Comparison of ENCODE assay signal across 23 cellular contexts in genomic region chr20:49104365-49104648, GRCh38. TPM values are rescaled to one million over a fixed set of nuclear protein-coding genes. Genes with fewer than 3 reads are reported as not detected.
DNase-seq lines count a peak whose midpoint lies in the region; ATAC-seq, FAIRE-seq and TF ChIP-seq lines count a peak whose summit lies in the region.
"Had no signal": no experiment of that assay in that cellular context is flagged by ENCODE, and none has a peak within 500 bp of the region (broad histone marks: within the 10 kb centered on the region; RNA-seq: fewer than 3 reads in every experiment).

No MANE protein-coding gene starts in this region.

- H3K4me2 ChIP-seq in K562 (ENCODE audit: insufficient read depth, low read length), result no peak overlapping the region

- no peak overlapping the region for H3K4me3 Mint-ChIP-seq in naive thymus-derived CD8-positive, alpha-beta T cell
- H3K4me3 Mint-ChIP-seq: activated T-helper 17 cell treated with anti-CD3 and anti-CD28 coated beads, Interleukin-2, amount 50 U/mL, for 72 hours; neural crest cell; T-helper 1 cell treated with Interleukin-12 subunit alpha and Interleukin-12 subunit beta and Interleukin-4 antibody, amounts not matched to agents 30 μg/mL and 1 μg/mL, for 36 hours had no signal

- TF ChIP-seq CTCF in NB4 (IDR thresholded peaks at IDR 0.05; ENCODE audit: low read depth, low read length) (no peak), K562 (IDR thresholded peaks at IDR 0.05 in 2 of 3, conservative IDR thresholded peaks at IDR 0.05 in 1 of 3; ENCODE audit: insufficient read depth in 2 of 3, low read depth in 1 of 3, low read length in 3 of 3) (no peak)

- H2AFZ ChIP-seq in K562 (ENCODE audit: low read depth, low read length), result no peak overlapping the region

- H3K9me1 ChIP-seq in K562 (ENCODE audit: control insufficient read depth, insufficient read depth, low read length), result peaks cover 3% of the 10 kb centered on the region

- POLR2A ChIA-PET in K562 (lab: Yijun Ruan, JAX), result interaction anchor here (0.6 to 1.5 kb wide), 3 partner anchors 8 to 67 kb away, joined by 3 to 4 read pairs (median 4); no protein-coding TSS in a partner anchor
- POLR2A ChIA-PET in naive thymus-derived CD8-positive, alpha-beta T cell (lab: Charles Lee), result interaction anchor here (1.4 kb wide), 1 partner anchor 9 kb away, joined by 3 read pairs; no protein-coding TSS in a partner anchor

- no peak for TF ChIP-seq RAD21 in K562 (CRISPR knock-in tag; conservative IDR thresholded peaks at IDR 0.05 in 1 of 2, IDR thresholded peaks at IDR 0.05 in 1 of 2)

- ATAC-seq in K562 (peak; percentile 53), HG02885 (IDR thresholded peaks at IDR 0.05; ENCODE audit: poor library complexity, unreplicated experiment) (no peak)
- ATAC-seq in naive thymus-derived CD8-positive, alpha-beta T cell, result no peak
- ATAC-seq: activated T-helper 17 cell treated with anti-CD3 and anti-CD28 coated beads, Interleukin-2, amount 50 U/mL, for 72 hours had no signal

- peak; percentile 6 for TF ChIP-seq POLR2A in NB4 (IDR thresholded peaks at IDR 0.05; ENCODE audit: extremely low read depth, insufficient read length)
- TF ChIP-seq POLR2A in K562 (conservative IDR thresholded peaks at IDR 0.05), result peak; percentile 20; the same call in 1 of the 2 replicates

- 0 out of 4 replicates have a peak overlapping the region, but pooled peaks of 1 of the 2 experiments have one; percentile 21 for H3K9ac ChIP-seq in K562 (ENCODE audit: insufficient read depth in 1 of 2, low read depth in 2 of 2, low read length in 2 of 2)

- H3K4me1 Mint-ChIP-seq in naive thymus-derived CD8-positive, alpha-beta T cell, result peaks cover 5 to 14% (median 10%) of the 10 kb centered on the region in 4 donors
- H3K4me1 Mint-ChIP-seq: activated T-helper 17 cell treated with anti-CD3 and anti-CD28 coated beads, Interleukin-2, amount 50 U/mL, for 72 hours; neural crest cell had no signal

- CTCF ChIA-PET in K562 (lab: Yijun Ruan, JAX; ENCODE audit: low intra/inter-chr PET ratio), result no interaction called here

- no peaks in the 10 kb centered on the region for H3K9me3 Mint-ChIP-seq in naive thymus-derived CD8-positive, alpha-beta T cell
- H3K9me3 Mint-ChIP-seq: activated T-helper 17 cell treated with anti-CD3 and anti-CD28 coated beads, Interleukin-2, amount 50 U/mL, for 72 hours; T-helper 1 cell treated with Interleukin-12 subunit alpha and Interleukin-12 subunit beta and Interleukin-4 antibody, amounts not matched to agents 30 μg/mL and 1 μg/mL, for 36 hours had no signal

- no peaks in the 10 kb centered on the region for H3K79me2 ChIP-seq in K562 (ENCODE audit: control insufficient read depth, insufficient read depth, low read length)

- 72% methylated on average over 3 of the region's 3 CpGs for WGBS in K562 (ENCODE audit: insufficient coverage, low coverage, missing lambda C conversion rate)

- BruUV-seq in K562 (replicated peaks; lab: Mats Ljungman, UMichigan), result no TSS peak

- intact Hi-C loops in K562 (cut with micrococcal nuclease), result loop anchor here (10.0 kb wide), 1 partner anchor 470 kb away; no protein-coding TSS in a partner anchor

- peaks cover 14% of the 10 kb centered on the region; the same call in 1 of the 2 replicates for H4K20me1 ChIP-seq in K562 (replicated peaks; ENCODE audit: control insufficient read depth, insufficient read depth, low read length)

- no peaks in the 10 kb centered on the region for H3K27me3 Mint-ChIP-seq in naive thymus-derived CD8-positive, alpha-beta T cell
- H3K27me3 Mint-ChIP-seq: activated T-helper 17 cell treated with anti-CD3 and anti-CD28 coated beads, Interleukin-2, amount 50 U/mL, for 72 hours had no signal

- H3K27ac Mint-ChIP-seq in naive thymus-derived CD8-positive, alpha-beta T cell, result peak overlapping the region in 7 of 10 donors; percentile 24 to 74 (median 68)
- H3K27ac Mint-ChIP-seq: activated T-helper 17 cell treated with anti-CD3 and anti-CD28 coated beads, Interleukin-2, amount 50 U/mL, for 72 hours had no signal

- no peaks in the 10 kb centered on the region; a peak in 1 of 5 replicates for H3K4me1 ChIP-seq in K562 (replicated peaks in 1 of 2; ENCODE audit: control insufficient read depth in 2 of 2, insufficient read depth in 2 of 2, low read length in 2 of 2)
- H3K4me1 ChIP-seq: BE2C had no signal

- DNase-seq in DMS 273 (lab: John Stamatoyannopoulos, UW; ENCODE audit: unreplicated experiment) (peak; percentile 47), DMS 273 treated with DMSO at 0.1 percent for 48 hours (lab: John Stamatoyannopoulos, UW) (no peak), NB4 (ENCODE audit: low read depth) (no peak), K562 (ENCODE audit: extremely low read depth in 1 of 4, low spot score in 3 of 4) (no peak), NCI-H2196 treated with DMSO at 0.1 percent for 48 hours (lab: John Stamatoyannopoulos, UW; ENCODE audit: unreplicated experiment) (no peak)
- DNase-seq in naive thymus-derived CD8-positive, alpha-beta T cell, result no peak
- DNase-seq in central memory CD4-positive, alpha-beta T cell, result no peak
- DNase-seq: amygdala; BE2C; Calu3; cerebellar nuclear complex; NCI-H524 treated with DMSO at 0.1 percent for 48 hours; SHP77 treated with DMSO at 0.1 percent for 48 hours; stimulated activated CD4-positive, alpha-beta T cell treated with anti-CD3 and anti-CD28 coated beads, Interleukin-12 subunit alpha, Interleukin-12 subunit beta, amount 100 ng/mL, for 4 hours; testis had no signal

- H3K4me3 ChIP-seq in NB4 (ENCODE audit: low read depth, low read length) (no peak overlapping the region), K562 (no peak overlapping the region)
- H3K4me3 ChIP-seq: testis had no signal

- FAIRE-seq in K562 (lab: Jason Lieb, UNC), result no peak
- FAIRE-seq: endometrium, G401.6, keratinocyte had no signal

- in situ Hi-C loops in K562 (cut with MboI), result no loop called here

- no peaks in the 10 kb centered on the region for H3K27me3 ChIP-seq in K562 (ENCODE audit: control insufficient read depth in 2 of 2, insufficient read depth in 2 of 2, low read length in 2 of 2)
- H3K27me3 ChIP-seq: BE2C, testis had no signal

- no peak for TF ChIP-seq EP300 in K562 (IDR thresholded peaks at IDR 0.05; ENCODE audit: low read length)

- peaks cover 48% of the 10 kb centered on the region for H3K36me3 ChIP-seq in K562 (ENCODE audit: control insufficient read depth, insufficient read depth, low read length)

- H3K36me3 Mint-ChIP-seq in naive thymus-derived CD8-positive, alpha-beta T cell, result peaks cover 0 to 49% (median 0%) of the 10 kb centered on the region in 3 donors

- H3K9me3 ChIP-seq in K562 (replicated peaks; ENCODE audit: control insufficient read depth, insufficient read depth, low read depth, low read length), result no peaks in the 10 kb centered on the region
- H3K9me3 ChIP-seq: BE2C, testis had no signal

- H3K27ac ChIP-seq in K562 (ENCODE audit: extremely low read depth, low read depth, low read length), result no peak overlapping the region
- H3K27ac ChIP-seq: 22Rv1, testis had no signal

TF ChIP-seq in K562, 482 proteins besides CTCF, POLR2A, EP300 and RAD21:
- TF ChIP-seq PML (IDR thresholded peaks at IDR 0.05; ENCODE audit: low read length) (peak; percentile 8; the same call in 1 of the 2 replicates), ELF4 (CRISPR knock-in tag; IDR thresholded peaks at IDR 0.05) (no peak), KLF16 (IDR thresholded peaks at IDR 0.05) (peak; percentile 18; the same call in 1 of the 2 replicates), TFAP4 (CRISPR knock-in tag; IDR thresholded peaks at IDR 0.05; ENCODE audit: borderline replicate concordance) (0 out of 2 replicates have a peak, but pooled peaks have one; percentile 17), SUPT5H (IDR thresholded peaks at IDR 0.05) (peak; percentile 11; the same call in 1 of the 2 replicates), ZBED1 (IDR thresholded peaks at IDR 0.05) (no peak), POLR2B (IDR thresholded peaks at IDR 0.05; ENCODE audit: low read depth, partially characterized antibody) (peak; percentile 53)
TF ChIP-seq in K562: peak in this region for 5.

RNA-seq across cellular contexts. Expression of gene CSE1L, which starts 58.2 kb away (rescaled TPM):
- total RNA-seq in K562 (2011; cell fraction: chromatin; rRNA removed; ENCODE audit: low replicate concordance), result 43.1 and 111 TPM in 2 replicates
- total RNA-seq in K562 (2011; cell fraction: nucleolus; rRNA removed), result 30.4 and 30.7 TPM in 2 replicates
- 50.2 and 60.6 TPM in 2 replicates for total RNA-seq in K562 (2011; cell fraction: nucleoplasm; rRNA removed)
- 163 and 169 TPM in 2 replicates for total RNA-seq in K562 (2014; rRNA removed)
- 280 and 305 TPM in 2 replicates for total RNA-seq in K562 (2014; rRNA removed; fragmentation: Illumina TruSeq; extraction: Trizol)
- total RNA-seq in K562 (2015; rRNA removed; fragmentation: Illumina TruSeq; extraction: Trizol), result 228 and 249 TPM in 2 replicates
- total RNA-seq in K562 (2021), result 206 and 219 TPM in 2 replicates
- 152 and 223 TPM in 2 replicates for polyA plus RNA-seq in K562 (2011; rRNA removed)
- polyA plus RNA-seq in K562 (2011; cell fraction: cytosol; rRNA removed), result 51.7 and 85.9 TPM in 2 replicates
- 47.4 and 55.3 TPM in 2 replicates for polyA plus RNA-seq in K562 (2011; cell fraction: nucleus; rRNA removed)
- polyA plus RNA-seq in K562 (2012), result 102 and 125 TPM in 2 replicates
- polyA plus RNA-seq in K562 (2014; fragmentation: Illumina TruSeq; extraction: Trizol), result 203 and 255 TPM in 2 replicates
- polyA plus RNA-seq in K562 (2014; fragmentation: Nextera tagmentation; extraction: Ambion mirVana), result 100 to 1,000 TPM; 138 to 209 TPM
- 171 and 188 TPM in 2 replicates for polyA plus RNA-seq in K562 (2014; rRNA removed)
- polyA minus RNA-seq in K562 (2011; rRNA and poly(A)+ RNA removed), result 239 and 241 TPM in 2 replicates
- polyA minus RNA-seq in K562 (2011; cell fraction: cytosol; rRNA and poly(A)+ RNA removed), result 72.9 and 95.6 TPM in 2 replicates
- 23.7 and 44.5 TPM in 2 replicates for polyA minus RNA-seq in K562 (2011; cell fraction: nucleus; rRNA and poly(A)+ RNA removed)
- 10 to 100 TPM; 42.6 TPM for total RNA-seq in naive thymus-derived CD8-positive, alpha-beta T cell
- polyA plus RNA-seq in naive thymus-derived CD8-positive, alpha-beta T cell, result 10 to 100 TPM; 22.8 to 30.0 (median 23.8) TPM
